Comparison of ENCODE assay signal across 33 cellular contexts in the genomic region with DNA sequence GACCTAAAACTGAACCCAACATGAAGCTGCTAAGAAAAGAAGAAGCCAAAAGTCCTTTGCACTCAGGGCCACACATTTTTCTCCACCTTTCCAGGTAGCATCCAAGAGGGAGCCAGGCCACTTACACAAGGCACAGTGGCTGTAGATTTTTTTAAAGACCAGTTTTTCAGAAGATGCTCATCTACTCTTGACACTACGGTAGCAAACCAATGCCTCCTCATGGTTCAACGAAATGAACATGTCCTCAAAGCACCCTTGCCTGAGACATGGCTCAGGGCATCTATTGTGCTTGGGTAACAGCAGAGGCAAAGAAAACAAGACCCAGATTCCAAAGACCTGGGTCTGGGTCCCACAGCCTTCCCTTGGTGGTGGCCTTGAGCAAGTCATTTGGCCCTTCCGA. TPM values are rescaled to one million over a fixed set of nuclear protein-coding genes. Genes with fewer than 3 reads are reported as not detected.
"Had no signal": no experiment of that assay in that cellular context is flagged by ENCODE, and none has a peak within 500 bp of the region (broad histone marks: within the 10 kb centered on the region; RNA-seq: fewer than 3 reads in every experiment).

No MANE protein-coding gene starts in this region.

- H3K27ac ChIP-seq: brain microvascular endothelial cell, SJSA1 had no signal

- H3K4me1 Mint-ChIP-seq: activated CD4-positive, alpha-beta T cell treated with anti-CD3 and anti-CD28 coated beads for 36 hours; activated CD4-positive, alpha-beta T cell treated with anti-CD3 and anti-CD28 coated beads, Interleukin-2, amount 10 ng/mL, durations not matched to agents 7 days and 5 days; activated naive CD8-positive, alpha-beta T cell treated with anti-CD3 and anti-CD28 coated beads for 36 hours had no signal

- H3K36me3 ChIP-seq: brain microvascular endothelial cell, SJSA1 had no signal

- H3K9me3 ChIP-seq: SJSA1, SK-N-SH had no signal

- H3K36me3 Mint-ChIP-seq: activated naive CD8-positive, alpha-beta T cell treated with anti-CD3 and anti-CD28 coated beads for 36 hours; WTC11 had no signal

- H3K4me3 ChIP-seq: K562, SJSA1 had no signal

- ATAC-seq: activated CD4-positive, alpha-beta T cell treated with anti-CD3 and anti-CD28 coated beads for 36 hours; activated CD4-positive, CD25-positive, alpha-beta regulatory T cell treated with anti-CD3 and anti-CD28 coated beads, Interleukin-2, amount 50 U/mL, for 24 hours; activated CD8-positive, alpha-beta T cell treated with anti-CD3 and anti-CD28 coated beads, Interleukin-2, amount 10 ng/mL, durations not matched to agents 7 days and 5 days; K562; Panc1; WTC11 had no signal

- H3K4me3 Mint-ChIP-seq: activated CD4-positive, alpha-beta T cell treated with anti-CD3 and anti-CD28 coated beads for 36 hours; activated CD4-positive, alpha-beta T cell treated with anti-CD3 and anti-CD28 coated beads, Interleukin-2, amount 10 ng/mL, durations not matched to agents 7 days and 5 days; activated CD8-positive, alpha-beta T cell treated with anti-CD3 and anti-CD28 coated beads, Interleukin-2, amount 10 ng/mL, durations not matched to agents 7 days and 5 days; activated naive CD8-positive, alpha-beta T cell treated with anti-CD3 and anti-CD28 coated beads for 36 hours; activated T-cell treated with anti-CD3 and anti-CD28 coated beads, Interleukin-2, amount 50 U/mL, for 24 hours; T-helper 1 cell treated with Interleukin-12 subunit alpha and Interleukin-12 subunit beta and Interleukin-4 antibody, amounts not matched to agents 30 μg/mL and 1 μg/mL, for 36 hours; T-helper 2 cell treated with Interferon-gamma antibody and Interleukin-4, amounts not matched to agents 5 μg/mL and 100 μg/mL, for 36 hours; WTC11 had no signal

- H3K4me1 ChIP-seq: SJSA1 had no signal

- H3K27me3 ChIP-seq: brain microvascular endothelial cell had no signal

- H3K27ac Mint-ChIP-seq: activated CD4-positive, alpha-beta T cell treated with anti-CD3 and anti-CD28 coated beads for 36 hours; activated CD4-positive, alpha-beta T cell treated with anti-CD3 and anti-CD28 coated beads, Interleukin-2, amount 10 ng/mL, durations not matched to agents 7 days and 5 days; activated CD8-positive, alpha-beta T cell treated with anti-CD3 and anti-CD28 coated beads, Interleukin-2, amount 10 ng/mL, durations not matched to agents 7 days and 5 days; activated naive CD8-positive, alpha-beta T cell treated with anti-CD3 and anti-CD28 coated beads for 36 hours; activated T-cell treated with anti-CD3 and anti-CD28 coated beads, Interleukin-2, amount 50 U/mL, for 24 hours; T-helper 1 cell treated with Interleukin-12 subunit alpha and Interleukin-12 subunit beta and Interleukin-4 antibody, amounts not matched to agents 30 μg/mL and 1 μg/mL, for 36 hours; T-helper 2 cell treated with Interferon-gamma antibody and Interleukin-4, amounts not matched to agents 5 μg/mL and 100 μg/mL, for 36 hours; WTC11 had no signal

- H3K9ac ChIP-seq: SK-N-SH had no signal

- DNase-seq: activated CD4-positive, alpha-beta T cell treated with anti-CD3 and anti-CD28 coated beads for 36 hours; activated CD4-positive, alpha-beta T cell treated with anti-CD3 and anti-CD28 coated beads, Interleukin-2, amount 10 ng/mL, durations not matched to agents 7 days and 5 days; activated CD4-positive, alpha-beta T cell treated with anti-CD3 and anti-CD28 coated beads, Interleukin-2, amount 50 U/mL, for 48 hours; activated CD8-positive, alpha-beta T cell treated with anti-CD3 and anti-CD28 coated beads, Interleukin-2, amount 10 ng/mL, durations not matched to agents 7 days and 5 days; activated gamma-delta T cell treated with Interleukin-2 at 50 U/mL for 16 hours; activated naive CD4-positive, alpha-beta T cell treated with anti-CD3 and anti-CD28 coated beads, Interleukin-2, amount 50 U/mL, for 16 hours; activated naive CD8-positive, alpha-beta T cell treated with anti-CD3 and anti-CD28 coated beads for 36 hours; activated T-cell treated with anti-CD3 and anti-CD28 coated beads, Interleukin-2, amount 50 U/mL, for 24 hours; amniotic stem cell; aorta; brain microvascular endothelial cell; IMR-90; NCI-H1092 treated with DMSO at 0.1 percent for 48 hours; NCI-H1417; NCI-H146; NCI-H187; NCI-H2081 treated with DMSO at 0.1 percent for 48 hours; NCI-H226; NCI-H446 treated with DMSO at 0.1 percent for 48 hours; NCI-H524; NCI-H69; NCI-H82; RPMI8226; SHP77 treated with DMSO at 0.1 percent for 48 hours; SK-N-SH had no signal

- H3K9me3 Mint-ChIP-seq: activated CD4-positive, alpha-beta T cell treated with anti-CD3 and anti-CD28 coated beads, Interleukin-2, amount 10 ng/mL, durations not matched to agents 7 days and 5 days; activated naive CD8-positive, alpha-beta T cell treated with anti-CD3 and anti-CD28 coated beads for 36 hours; activated T-cell treated with anti-CD3 and anti-CD28 coated beads, Interleukin-2, amount 50 U/mL, for 24 hours; T-helper 1 cell treated with Interleukin-12 subunit alpha and Interleukin-12 subunit beta and Interleukin-4 antibody, amounts not matched to agents 30 μg/mL and 1 μg/mL, for 36 hours; T-helper 2 cell treated with Interferon-gamma antibody and Interleukin-4, amounts not matched to agents 5 μg/mL and 100 μg/mL, for 36 hours; WTC11 had no signal

RNA-seq across cellular contexts. Expression of a gene that starts 22.3 kb away (rescaled TPM):
- total RNA-seq: activated CD4-positive, alpha-beta T cell treated with anti-CD3 and anti-CD28 coated beads for 36 hours; activated CD4-positive, alpha-beta T cell treated with anti-CD3 and anti-CD28 coated beads, Interleukin-2, amount 10 ng/mL, durations not matched to agents 7 days and 5 days; activated CD8-positive, alpha-beta T cell treated with anti-CD3 and anti-CD28 coated beads, Interleukin-2, amount 10 ng/mL, durations not matched to agents 7 days and 5 days; activated naive CD8-positive, alpha-beta T cell treated with anti-CD3 and anti-CD28 coated beads for 36 hours; IMR-90; K562; M059J; SJSA1 had no signal
- polyA plus RNA-seq: IMR-90, K562 had no signal
